In the genomic region with DNA sequence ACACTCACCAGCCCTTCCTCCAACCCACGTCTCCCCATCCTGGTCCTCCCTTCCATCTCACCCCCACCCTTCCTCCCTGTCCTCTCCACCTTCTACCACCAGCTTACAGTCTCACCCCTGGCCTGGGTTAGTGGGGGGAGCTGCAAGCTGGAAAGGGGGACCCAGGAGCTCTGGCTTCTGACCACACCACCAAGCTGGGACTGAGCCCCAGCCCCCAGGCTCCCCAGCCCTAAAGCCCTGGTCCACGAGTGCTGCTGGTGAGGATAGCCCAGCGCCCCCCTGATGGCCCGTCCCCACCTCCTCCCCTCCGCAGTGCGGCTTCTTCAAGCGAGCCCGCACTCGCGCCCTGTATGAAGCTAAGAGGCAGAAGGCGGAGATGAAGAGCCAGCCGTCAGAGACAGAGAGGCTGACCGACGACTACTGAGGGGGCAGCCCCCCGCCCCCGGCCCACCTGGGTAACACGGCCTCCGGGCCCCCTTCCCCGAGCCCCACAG, we compare ENCODE assay signal across 1 cellular context.
A peak's percentile ranks its signal among the peaks of the same experiment; 100 is the strongest.
TF ChIP-seq lines count a peak whose summit lies in the region.

No MANE protein-coding gene starts in this region.

TF ChIP-seq in HepG2, 621 proteins besides CTCF, POLR2A, EP300 and RAD21:
- TF ChIP-seq TP53 (CRISPR knock-in tag; conservative IDR thresholded peaks at IDR 0.05) = no peak
- TF ChIP-seq, protein P1, sequence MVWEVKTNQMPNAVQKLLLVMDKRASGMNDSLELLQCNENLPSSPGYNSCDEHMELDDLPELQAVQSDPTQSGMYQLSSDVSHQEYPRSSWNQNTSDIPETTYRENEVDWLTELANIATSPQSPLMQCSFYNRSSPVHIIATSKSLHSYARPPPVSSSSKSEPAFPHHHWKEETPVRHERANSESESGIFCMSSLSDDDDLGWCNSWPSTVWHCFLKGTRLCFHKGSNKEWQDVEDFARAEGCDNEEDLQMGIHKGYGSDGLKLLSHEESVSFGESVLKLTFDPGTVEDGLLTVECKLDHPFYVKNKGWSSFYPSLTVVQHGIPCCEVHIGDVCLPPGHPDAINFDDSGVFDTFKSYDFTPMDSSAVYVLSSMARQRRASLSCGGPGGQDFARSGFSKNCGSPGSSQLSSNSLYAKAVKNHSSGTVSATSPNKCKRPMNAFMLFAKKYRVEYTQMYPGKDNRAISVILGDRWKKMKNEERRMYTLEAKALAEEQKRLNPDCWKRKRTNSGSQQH (CRISPR knock-in tag; IDR thresholded peaks at IDR 0.05; ENCODE audit: low read depth) = no peak
- TF ChIP-seq, protein P2, sequence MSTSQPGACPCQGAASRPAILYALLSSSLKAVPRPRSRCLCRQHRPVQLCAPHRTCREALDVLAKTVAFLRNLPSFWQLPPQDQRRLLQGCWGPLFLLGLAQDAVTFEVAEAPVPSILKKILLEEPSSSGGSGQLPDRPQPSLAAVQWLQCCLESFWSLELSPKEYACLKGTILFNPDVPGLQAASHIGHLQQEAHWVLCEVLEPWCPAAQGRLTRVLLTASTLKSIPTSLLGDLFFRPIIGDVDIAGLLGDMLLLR (CRISPR knock-in tag; IDR thresholded peaks at IDR 0.05) = 0 out of 2 replicates have a peak, but pooled peaks have one; percentile 6
- 0 out of 2 replicates have a peak, but pooled peaks have one; percentile 5 for TF ChIP-seq PCBP1 (IDR thresholded peaks at IDR 0.05; ENCODE audit: borderline replicate concordance, low read depth, low read length)
- 0 out of 2 replicates have a peak, but pooled peaks have one; percentile 1 for TF ChIP-seq ZNF333 (CRISPR knock-in tag; IDR thresholded peaks at IDR 0.05; ENCODE audit: borderline replicate concordance)
- no peak for TF ChIP-seq GLI4 (CRISPR knock-in tag; IDR thresholded peaks at IDR 0.05; ENCODE audit: borderline replicate concordance)
- TF ChIP-seq ZNF12 (CRISPR knock-in tag; IDR thresholded peaks at IDR 0.05) = no peak
